ENCODE assay signal across 10 cellular contexts in the genomic region with DNA sequence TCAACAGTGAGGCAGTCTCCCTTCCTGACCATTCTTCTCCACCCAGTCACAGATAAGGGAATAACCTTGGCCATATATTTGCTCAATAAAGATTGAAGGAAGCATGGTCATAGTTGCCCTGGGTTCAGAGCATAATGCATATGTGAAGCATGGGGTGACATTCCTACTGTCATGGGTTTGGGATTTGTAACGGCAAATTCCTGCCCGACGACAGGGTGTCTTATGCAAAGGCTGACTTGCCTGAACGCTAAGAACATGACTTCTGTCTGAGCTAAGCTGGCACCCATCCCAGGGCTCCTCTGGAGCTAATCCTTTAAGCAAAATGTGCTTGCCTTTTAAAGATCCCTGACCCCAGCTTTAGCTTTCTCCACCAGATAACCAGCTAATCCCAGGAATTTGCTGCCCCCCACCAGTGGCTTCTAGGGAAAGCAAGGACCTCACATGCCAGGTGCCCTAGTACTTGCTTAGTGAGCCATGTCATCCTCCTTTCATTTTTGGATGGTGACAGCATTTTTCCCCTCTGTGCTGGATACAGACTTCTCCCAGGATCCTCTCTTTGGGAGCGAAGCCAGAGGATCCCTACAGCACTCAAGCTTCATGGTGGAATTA. TPM values are rescaled to one million over a fixed set of nuclear protein-coding genes. Genes with fewer than 3 reads are reported as not detected.
DNase-seq lines count a peak whose midpoint lies in the region; TF ChIP-seq lines count a peak whose summit lies in the region.
"Had no signal": no experiment of that assay in that cellular context is flagged by ENCODE, and none has a peak within 500 bp of the region (broad histone marks: within the 10 kb centered on the region; RNA-seq: fewer than 3 reads in every experiment).

No MANE protein-coding gene starts in this region.

- no peak overlapping the region for H3K4me2 ChIP-seq in mesendoderm (ENCODE audit: low read length)

- DNase-seq in NCI-H1105 treated with DMSO at 0.1 percent for 48 hours (lab: John Stamatoyannopoulos, UW) (peak; percentile 47), choroid plexus epithelial cell (ENCODE audit: low read depth) (peak; percentile 71), mesendoderm (peak; percentile 37), inferior parietal cortex (ENCODE audit: extremely low spot score) (no peak), NCI-H510A (lab: John Stamatoyannopoulos, UW) (no peak)
- no peak for DNase-seq in stimulated activated CD4-positive, alpha-beta T cell treated with anti-CD3 and anti-CD28 coated beads, Interleukin-2, amount 100 ng/mL, for 24 hours
- no peak for DNase-seq in NK-92 treated with Interleukin-12 subunit alpha and Interleukin-12 subunit beta, amount 100 ng/mL, for 24 hours (lab: John Stamatoyannopoulos, UW)
- DNase-seq: cortex of kidney, RPMI8226 had no signal

- no peak overlapping the region for H4K8ac ChIP-seq in mesendoderm (ENCODE audit: low read depth, low read length)

- H3K79me1 ChIP-seq in mesendoderm (ENCODE audit: low read length) = no peaks in the 10 kb centered on the region

- TF ChIP-seq CTCF in choroid plexus epithelial cell (conservative IDR thresholded peaks at IDR 0.05; ENCODE audit: low read depth, low read length) = no peak

- H3K79me2 ChIP-seq in ACC112 (ENCODE audit: control insufficient read depth, insufficient read depth, low read length, unreplicated experiment) (no peaks in the 10 kb centered on the region), mesendoderm (ENCODE audit: control insufficient read depth, insufficient read depth, low read length) (no peaks in the 10 kb centered on the region)

- no peak overlapping the region for H3K23ac ChIP-seq in mesendoderm (ENCODE audit: low read length)

- H2BK15ac ChIP-seq in mesendoderm (replicated peaks; ENCODE audit: low read depth) = no peak overlapping the region

- H3K36me3 ChIP-seq in ACC112 (ENCODE audit: insufficient read depth, low read length) (peaks cover 14% of the 10 kb centered on the region), mesendoderm (ENCODE audit: control insufficient read depth, insufficient read depth, low read length) (peaks cover 21% of the 10 kb centered on the region)

- H3K27me3 ChIP-seq in ACC112 (ENCODE audit: insufficient read depth, low read length) (no peaks in the 10 kb centered on the region), mesendoderm (ENCODE audit: insufficient read depth, low read length, poor library complexity) (no peaks in the 10 kb centered on the region)

- no CpG with 5 or more reads among the region's 5 CpGs for WGBS in mesendoderm (ENCODE audit: extremely low coverage, insufficient coverage, low lambda C conversion rate)

- no peak overlapping the region for H3K4ac ChIP-seq in mesendoderm (ENCODE audit: low read depth, low read length)

- H3K27ac ChIP-seq in ACC112 (ENCODE audit: low read depth, low read length) = peak overlapping the region; percentile 34; the same call in 1 of the 2 replicates
- H3K27ac ChIP-seq in mesendoderm (ENCODE audit: low read depth, low read length) = no peak overlapping the region

- no peak overlapping the region for H2AFZ ChIP-seq in ACC112 (ENCODE audit: low read length, unreplicated experiment)

- H3K4me1 ChIP-seq in ACC112 (ENCODE audit: control insufficient read depth, insufficient read depth, low read length, unreplicated experiment) = peaks cover 29% of the 10 kb centered on the region
- no peaks in the 10 kb centered on the region for H3K4me1 ChIP-seq in mesendoderm (ENCODE audit: control insufficient read depth, low read depth, low read length)

- H3K4me3 ChIP-seq in ACC112 (ENCODE audit: low read depth, low read length) (no peak overlapping the region), choroid plexus epithelial cell (ENCODE audit: low read depth, low read length) (no peak overlapping the region), mesendoderm (ENCODE audit: low read length) (no peak overlapping the region)

- no peak overlapping the region for H4K5ac ChIP-seq in mesendoderm (ENCODE audit: low read length)

- no peak overlapping the region for H2AK5ac ChIP-seq in mesendoderm (ENCODE audit: low read length)

- H3K9ac ChIP-seq in mesendoderm (ENCODE audit: low read length) = no peak overlapping the region

- no peak overlapping the region for H3K18ac ChIP-seq in mesendoderm (ENCODE audit: low read length)

- H2BK5ac ChIP-seq in mesendoderm (ENCODE audit: low read length) = no peak overlapping the region

- no peak overlapping the region for H2BK120ac ChIP-seq in mesendoderm (ENCODE audit: low read depth, low read length)

- H3K56ac ChIP-seq in mesendoderm (ENCODE audit: low read length) = no peak overlapping the region

RNA-seq across cellular contexts. Expression of a gene that starts 11.7 kb away (rescaled TPM):
- 9.4 TPM for polyA plus RNA-seq in mesendoderm (2013, experiment 1 of 2)
- 8.9 TPM for polyA plus RNA-seq in mesendoderm (2013, experiment 2 of 2)

RNA-seq across cellular contexts. Expression of a gene that starts 11.8 kb away (rescaled TPM):
- polyA plus RNA-seq in mesendoderm (2013, experiment 1 of 2) = 35.9 TPM
- polyA plus RNA-seq in mesendoderm (2013, experiment 2 of 2) = 35.7 TPM

RNA-seq across cellular contexts. Expression of a gene that starts 34.7 kb away (rescaled TPM):
- polyA plus RNA-seq in mesendoderm (2013, experiment 1 of 2) = 23.3 TPM
- polyA plus RNA-seq in mesendoderm (2013, experiment 2 of 2) = 22.1 TPM

RNA-seq across cellular contexts. Expression of a gene that starts 53.8 kb away (rescaled TPM):
- 4.0 TPM for polyA plus RNA-seq in mesendoderm (2013, experiment 1 of 2)
- polyA plus RNA-seq in mesendoderm (2013, experiment 2 of 2) = 4.0 TPM

Comparison
In these comparisons a context has a peak if more than half of its experiments do, and no peak if none do; other contexts are left out.
1. DNase-seq: peak in NCI-H1105 treated with DMSO at 0.1 percent for 48 hours (single experiment), choroid plexus epithelial cell (single experiment) and mesendoderm (single experiment); none in stimulated activated CD4-positive, alpha-beta T cell treated with anti-CD3 and anti-CD28 coated beads, Interleukin-2, amount 100 ng/mL, for 24 hours (0 of 2), inferior parietal cortex (single experiment), NCI-H510A (single experiment) and NK-92 treated with Interleukin-12 subunit alpha and Interleukin-12 subunit beta, amount 100 ng/mL, for 24 hours (single experiment).